ENCODE assay signal across 16 cellular contexts in genomic region chrX:95505721-95506120, GRCh38.
DNase-seq lines count a peak whose midpoint lies in the region; ATAC-seq and TF ChIP-seq lines count a peak whose summit lies in the region.
"Had no signal": no experiment of that assay in that cellular context is flagged by ENCODE, and none has a peak within 500 bp of the region (broad histone marks: within the 10 kb centered on the region; RNA-seq: fewer than 3 reads in every experiment).

No MANE protein-coding gene starts in this region.

- H3K4me1 ChIP-seq in GM23338 (ENCODE audit: insufficient read depth) = peaks cover 3% of the 10 kb centered on the region; the same call in 1 of the 2 replicates
- no peaks in the 10 kb centered on the region for H3K4me1 ChIP-seq in NT2/D1 (ENCODE audit: insufficient read depth, insufficient read length)
- no peaks in the 10 kb centered on the region for H3K4me1 ChIP-seq in neuronal stem cell (ENCODE audit: control insufficient read depth in 2 of 2, insufficient read depth in 1 of 2, low read depth in 1 of 2, low read length in 2 of 2)
- H3K4me1 ChIP-seq: BLaER1, lower lobe of right lung had no signal

- no peaks in the 10 kb centered on the region for H3K79me1 ChIP-seq in neuronal stem cell (ENCODE audit: low read depth, low read length)

- no peak overlapping the region for H2BK5ac ChIP-seq in neuronal stem cell (ENCODE audit: low read length)

- peaks cover 6% of the 10 kb centered on the region; the same call in 2 of the 3 replicates for H3K4me1 Mint-ChIP-seq in GM23338

- H2AFZ ChIP-seq in GM23338 = no peak overlapping the region
- no peak overlapping the region for H2AFZ ChIP-seq in neuronal stem cell (ENCODE audit: low read length)

- H3F3A ChIP-seq in GM23338 (replicated peaks; ENCODE audit: low read depth) = no peaks in the 10 kb centered on the region

- H3K4me3 ChIP-seq in GM23338 (no peak overlapping the region), NT2/D1 (ENCODE audit: insufficient read length, low read depth) (no peak overlapping the region), neuronal stem cell (ENCODE audit: low read length in 2 of 2) (no peak overlapping the region)
- H3K4me3 ChIP-seq: BLaER1, lower lobe of right lung had no signal

- H4K20me1 ChIP-seq in GM23338 (replicated peaks; ENCODE audit: insufficient read depth) = no peaks in the 10 kb centered on the region
- H4K20me1 ChIP-seq: BLaER1 had no signal

- H3K27ac ChIP-seq in GM23338 (ENCODE audit: low read depth) = no peak overlapping the region
- H3K27ac ChIP-seq in neuronal stem cell (replicated peaks; ENCODE audit: low read length) = no peak overlapping the region
- H3K27ac ChIP-seq: BLaER1, lower lobe of right lung had no signal

- no peaks in the 10 kb centered on the region for H3K9me3 Mint-ChIP-seq in GM23338

- TF ChIP-seq CTCF in GM23338 (conservative IDR thresholded peaks at IDR 0.05; ENCODE audit: low read depth in 2 of 2) = peak; percentile 48 to 68
- TF ChIP-seq CTCF in omental fat pad (IDR thresholded peaks at IDR 0.05) = no peak

- no peaks in the 10 kb centered on the region for H3K9me3 ChIP-seq in NT2/D1 (ENCODE audit: insufficient read depth, low read length)
- no peaks in the 10 kb centered on the region for H3K9me3 ChIP-seq in neuronal stem cell (replicated peaks in 1 of 2; ENCODE audit: control insufficient read depth in 2 of 2, insufficient read depth in 1 of 2, low read depth in 1 of 2, low read length in 2 of 2)
- H3K9me3 ChIP-seq: lower lobe of right lung had no signal

- H3K14ac ChIP-seq in neuronal stem cell (ENCODE audit: low read length) = no peak overlapping the region

- no peaks in the 10 kb centered on the region for H3K36me3 Mint-ChIP-seq in GM23338 (ENCODE audit: low read depth)

- no peak overlapping the region for H2BK12ac ChIP-seq in neuronal stem cell (ENCODE audit: low read length)

- H3K36me3 ChIP-seq in GM23338 (ENCODE audit: insufficient read depth) (no peaks in the 10 kb centered on the region), NT2/D1 (ENCODE audit: insufficient read depth, insufficient read length, low read length) (no peaks in the 10 kb centered on the region), neuronal stem cell (replicated peaks in 1 of 2; ENCODE audit: control insufficient read depth in 2 of 2, insufficient read depth in 2 of 2, low read length in 2 of 2) (no peaks in the 10 kb centered on the region)
- H3K36me3 ChIP-seq: BLaER1, lower lobe of right lung had no signal

- H4K8ac ChIP-seq in neuronal stem cell (ENCODE audit: low read depth, low read length) = no peak overlapping the region

- no peak overlapping the region for H2AK5ac ChIP-seq in neuronal stem cell (ENCODE audit: low read depth, low read length)

- DNase-seq in GM23338 (ENCODE audit: low spot score) (peak; percentile 43), NT2/D1 (ENCODE audit: low read depth, low spot score) (peak; percentile 15), erythroblast (lab: John Stamatoyannopoulos, UW) (peak; percentile 0), neuronal stem cell (ENCODE audit: low spot score) (peak; percentile 2), NCI-H774 (lab: John Stamatoyannopoulos, UW) (no peak), omental fat pad (ENCODE audit: low spot score) (no peak)
- DNase-seq in activated effector memory CD4-positive, alpha-beta T cell treated with Interleukin-2 at 50 U/mL for 16 hours = no peak
- DNase-seq: activated CD8-positive, alpha-beta memory T cell treated with anti-CD3 and anti-CD28 coated beads for 24 hours; effector memory CD4-positive, alpha-beta T cell; GOT3; lower lobe of right lung; NCI-H748 treated with DMSO at 0.1 percent for 48 hours; stimulated activated naive CD4-positive, alpha-beta T cell treated with Interleukin-2 at 50 U/mL for 16 hours; T-helper 1 cell; trophoblast cell had no signal

- ATAC-seq in GM23338 = peak; percentile 83
- ATAC-seq in omental fat pad (ENCODE audit: low FRiP score) = no peak
- ATAC-seq: lower lobe of right lung had no signal

- H3K4me2 ChIP-seq in GM23338 = no peak overlapping the region
- H3K4me2 ChIP-seq in neuronal stem cell (ENCODE audit: insufficient read depth, low read length, poor library complexity, severe bottlenecking) = no peak overlapping the region
- H3K4me2 ChIP-seq: BLaER1 had no signal

- no peaks in the 10 kb centered on the region for H3K27me3 ChIP-seq in GM23338 (ENCODE audit: insufficient read depth)
- H3K27me3 ChIP-seq in NT2/D1 (ENCODE audit: insufficient read depth, insufficient read length) = no peaks in the 10 kb centered on the region
- no peaks in the 10 kb centered on the region for H3K27me3 ChIP-seq in neuronal stem cell (ENCODE audit: control insufficient read depth in 3 of 3, insufficient read depth in 3 of 3, low read depth in 1 of 3, low read length in 3 of 3)

- H3K18ac ChIP-seq in neuronal stem cell (ENCODE audit: low read length) = no peak overlapping the region

- TF ChIP-seq POLR2A in erythroblast (IDR thresholded peaks at IDR 0.05; ENCODE audit: low read length) = no peak

- no peak overlapping the region for H3K9ac ChIP-seq in NT2/D1 (ENCODE audit: insufficient read length, low read depth)
- no peak overlapping the region for H3K9ac ChIP-seq in neuronal stem cell (ENCODE audit: low read depth, low read length, poor library complexity)
- H3K9ac ChIP-seq: BLaER1 had no signal

- no peak overlapping the region for H2BK15ac ChIP-seq in neuronal stem cell (ENCODE audit: low read length)

- no peaks in the 10 kb centered on the region for H3K79me2 ChIP-seq in GM23338 (replicated peaks; ENCODE audit: insufficient read depth)

- no peaks in the 10 kb centered on the region for H3K9me2 ChIP-seq in GM23338 (ENCODE audit: insufficient read depth)

- H3K27ac Mint-ChIP-seq in GM23338 = no peak overlapping the region

- no peaks in the 10 kb centered on the region for H3K27me3 Mint-ChIP-seq in GM23338 (ENCODE audit: insufficient read depth, low read depth, poor library complexity)

- H2BK120ac ChIP-seq in neuronal stem cell (ENCODE audit: low read depth, low read length) = no peak overlapping the region

- H3K4me3 Mint-ChIP-seq in GM23338 = no peak overlapping the region

- no peak overlapping the region for H3K23ac ChIP-seq in neuronal stem cell (ENCODE audit: low read depth, low read length, poor library complexity)

- H3K4ac ChIP-seq in neuronal stem cell (ENCODE audit: low read length) = no peak overlapping the region

- H4K91ac ChIP-seq in neuronal stem cell (ENCODE audit: low read depth, low read length, poor library complexity) = no peak overlapping the region

TF ChIP-seq in GM23338, 12 proteins besides CTCF, POLR2A, EP300 and RAD21 (continues in another document):
- TF ChIP-seq CREB1 (CRISPR knock-in tag; IDR thresholded peaks at IDR 0.05; ENCODE audit: low read depth) (no peak), ZNF114 (CRISPR knock-in tag; IDR thresholded peaks at IDR 0.05) (no peak), ETS1 (IDR thresholded peaks at IDR 0.05) (no peak), POLR2AphosphoS5 (IDR thresholded peaks at IDR 0.05; ENCODE audit: low read depth) (no peak), REST (IDR thresholded peaks at IDR 0.05; ENCODE audit: unreplicated experiment) (no peak), JUNB (IDR thresholded peaks at IDR 0.05; ENCODE audit: unreplicated experiment) (no peak), NANOG (IDR thresholded peaks at IDR 0.05; ENCODE audit: borderline replicate concordance) (no peak), ZNF331 (CRISPR knock-in tag; IDR thresholded peaks at IDR 0.05; ENCODE audit: low read depth) (no peak), EZH2 (IDR thresholded peaks at IDR 0.05; ENCODE audit: low read depth, unreplicated experiment) (no peak), EZH2phosphoT487 (IDR thresholded peaks at IDR 0.05; ENCODE audit: unreplicated experiment) (no peak)

Comparison
In these comparisons a context has a peak if more than half of its experiments do, and no peak if none do; other contexts are left out.
1. DNase-seq: peak in GM23338 (single experiment), NT2/D1 (single experiment), erythroblast (2 of 2) and neuronal stem cell (single experiment); none in NCI-H774 (single experiment), activated effector memory CD4-positive, alpha-beta T cell treated with Interleukin-2 at 50 U/mL for 16 hours (single experiment) and omental fat pad (single experiment).
2. CTCF ChIP-seq: peak in GM23338 (2 of 2); none in omental fat pad (0 of 3).